Comparison of ENCODE assay signal across 8 cellular contexts in the genomic region with DNA sequence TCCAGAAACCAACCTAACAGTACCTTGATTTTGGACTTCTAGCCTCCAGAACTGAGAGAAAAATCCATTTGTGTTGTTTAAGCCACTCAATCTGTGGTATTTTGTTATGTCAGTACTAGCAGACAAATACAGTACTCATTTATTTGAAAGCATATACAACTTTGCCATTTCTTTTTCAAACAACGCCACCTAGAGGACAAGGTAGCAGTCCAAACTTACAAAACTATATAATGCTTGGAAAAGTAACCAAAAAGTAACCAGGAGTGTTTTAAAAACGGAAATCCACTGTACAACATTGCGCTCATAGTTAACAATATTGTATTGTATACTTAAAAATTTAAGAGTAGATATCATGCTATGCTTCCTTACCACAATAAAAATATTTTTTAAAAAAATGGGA. TPM values are rescaled to one million over a fixed set of nuclear protein-coding genes. Genes with fewer than 3 reads are reported as not detected.
A peak's percentile ranks its signal among the peaks of the same experiment; 100 is the strongest.
DNase-seq lines count a peak whose midpoint lies in the region; ATAC-seq and TF ChIP-seq lines count a peak whose summit lies in the region.

No MANE protein-coding gene starts in this region.

- ATAC-seq in Right ventricle myocardium inferior (no peak), RWPE2 (ENCODE audit: low read depth) (no peak), GM18909 (IDR thresholded peaks at IDR 0.05; ENCODE audit: poor library complexity, unreplicated experiment) (no peak)

- H3K4me3 ChIP-seq in right atrium auricular region (no peak overlapping the region), RWPE2 (ENCODE audit: severe bottlenecking) (no peak overlapping the region), suprapubic skin (no peak overlapping the region)

- TF ChIP-seq EP300 in suprapubic skin (IDR thresholded peaks at IDR 0.05): no peak

- H3K9me3 ChIP-seq in right atrium auricular region (no peaks in the 10 kb centered on the region), RWPE2 (ENCODE audit: severe bottlenecking) (no peaks in the 10 kb centered on the region), suprapubic skin (no peaks in the 10 kb centered on the region)

- 25% methylated on average over 3 of the region's 3 CpGs for WGBS in suprapubic skin

- no peaks in the 10 kb centered on the region for H3K27me3 ChIP-seq in right atrium auricular region
- no peaks in the 10 kb centered on the region for H3K27me3 ChIP-seq in RWPE2 (ENCODE audit: insufficient read depth, poor library complexity, severe bottlenecking)
- H3K27me3 ChIP-seq in suprapubic skin: no peaks in the 10 kb centered on the region

- peak; percentile 37 to 69 for TF ChIP-seq CTCF in right atrium auricular region (IDR thresholded peaks at IDR 0.05)
- TF ChIP-seq CTCF in RWPE2 (IDR thresholded peaks at IDR 0.05; ENCODE audit: poor library complexity, severe bottlenecking): peak; percentile 39
- no peak for TF ChIP-seq CTCF in suprapubic skin (IDR thresholded peaks at IDR 0.05)

- H3K36me3 ChIP-seq in right atrium auricular region (no peaks in the 10 kb centered on the region), RWPE2 (ENCODE audit: low read depth) (no peaks in the 10 kb centered on the region), suprapubic skin (no peaks in the 10 kb centered on the region)

- H3K4me1 ChIP-seq in right atrium auricular region (no peaks in the 10 kb centered on the region), RWPE2 (ENCODE audit: insufficient read depth, poor library complexity, severe bottlenecking) (no peaks in the 10 kb centered on the region), suprapubic skin (no peaks in the 10 kb centered on the region)

- H3K27ac ChIP-seq in right atrium auricular region (no peak overlapping the region), RWPE2 (ENCODE audit: poor library complexity, severe bottlenecking) (no peak overlapping the region), suprapubic skin (no peak overlapping the region)

- intact Hi-C loops in Right ventricle myocardium inferior (cut with DNase I): loop anchor here (5.0 kb wide), 1 partner anchor 621 kb away; no protein-coding TSS in a partner anchor

- TF ChIP-seq POLR2A in suprapubic skin (IDR thresholded peaks at IDR 0.05): no peak

- no peak for DNase-seq in right atrium auricular region (ENCODE audit: low spot score)
- no peak for DNase-seq in Right ventricle myocardium inferior (ENCODE audit: missing footprints)
- no peak for DNase-seq in RWPE2 (ENCODE audit: low spot score)
- DNase-seq in glomerular endothelial cell (ENCODE audit: extremely low read depth, low read depth, low spot score): peak; percentile 3
- no peak for DNase-seq in activated CD4-positive, CD25-positive, alpha-beta regulatory T cell (lab: John Stamatoyannopoulos, UW)
- no peak for DNase-seq in suprapubic skin (ENCODE audit: low spot score in 2 of 2)
- DNase-seq in stimulated activated CD4-positive, alpha-beta T cell treated with anti-CD3 and anti-CD28 coated beads, Interleukin-15, amount 100 ng/mL, for 24 hours: no peak

RNA-seq across cellular contexts. Expression of a gene that starts 37.0 kb away (rescaled TPM):
- 1 to 10 TPM; 1.3 to 1.9 TPM for total RNA-seq in right atrium auricular region
- 0.51 TPM for total RNA-seq in Right ventricle myocardium inferior
- 17.1 and 27.4 TPM in 2 replicates for total RNA-seq in glomerular endothelial cell
- 1 to 10 TPM; 1.4 to 5.2 (median 1.8) TPM for total RNA-seq in suprapubic skin

Comparison
In these comparisons a context has a peak if more than half of its experiments do, and no peak if none do; other contexts are left out.
1. CTCF ChIP-seq: peak in right atrium auricular region (2 of 2) and RWPE2 (single experiment); none in suprapubic skin (0 of 2).